Comparison of ENCODE assay signal across 8 cellular contexts in the genomic region with DNA sequence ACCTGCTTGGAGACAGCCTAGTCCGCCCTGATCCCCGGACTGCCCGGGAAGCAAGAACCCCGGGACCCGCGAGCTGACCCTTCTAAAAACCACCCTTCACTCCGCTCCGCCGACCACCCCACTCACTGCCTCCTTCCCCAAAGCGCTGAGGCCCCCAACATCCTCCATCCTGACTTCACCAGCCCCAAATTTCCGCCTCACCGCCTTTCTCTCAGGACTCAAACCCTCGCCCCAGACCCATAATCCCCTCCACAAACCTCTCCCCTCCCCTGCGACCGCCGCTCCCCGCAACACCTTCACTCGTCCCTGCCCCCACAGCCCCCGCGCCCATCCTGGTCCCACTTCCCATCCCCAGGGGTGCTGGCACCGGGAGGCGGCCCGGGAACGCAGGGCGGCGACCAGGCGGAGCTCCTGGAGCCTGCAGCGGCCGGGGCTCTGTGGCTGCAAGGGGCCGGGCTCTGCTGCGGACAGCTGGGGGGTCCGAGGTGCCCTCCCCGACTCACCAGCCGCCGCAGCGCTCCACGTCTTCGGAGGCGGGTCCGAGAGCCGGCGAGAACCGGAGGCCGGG. TPM values are rescaled to one million over a fixed set of nuclear protein-coding genes. Genes with fewer than 3 reads are reported as not detected.
DNase-seq lines count a peak whose midpoint lies in the region; ATAC-seq and TF ChIP-seq lines count a peak whose summit lies in the region.

No MANE protein-coding gene starts in this region.

- no peaks in the 10 kb centered on the region; the same call in 1 of the 2 replicates for H4K20me1 ChIP-seq in GM23338 (replicated peaks; ENCODE audit: insufficient read depth)

- no peaks in the 10 kb centered on the region; the same call in 2 of the 3 replicates for H3K9me3 Mint-ChIP-seq in GM23338
- H3K9me3 Mint-ChIP-seq in WTC11 = peaks cover 5% of the 10 kb centered on the region

- no peaks in the 10 kb centered on the region for H3K36me3 ChIP-seq in GM23338 (ENCODE audit: insufficient read depth)

- H3K27ac ChIP-seq in GM23338 (ENCODE audit: low read depth) = peak overlapping the region; percentile 89; the same call in 1 of the 2 replicates

- H3K27ac Mint-ChIP-seq in GM23338 (peak overlapping the region; percentile 95), WTC11 (peak overlapping the region; percentile 94)

- H3K9me2 ChIP-seq in GM23338 (ENCODE audit: insufficient read depth) = no peaks in the 10 kb centered on the region

- H3K27me3 ChIP-seq in GM23338 (ENCODE audit: insufficient read depth) = no peaks in the 10 kb centered on the region

- peaks cover 37% of the 10 kb centered on the region for H3K79me2 ChIP-seq in GM23338 (replicated peaks; ENCODE audit: insufficient read depth)

- peak overlapping the region; percentile 91 for H2AFZ ChIP-seq in GM23338

- in situ Hi-C loops in GM13976 (cut with MboI; ENCODE audit: low sequenced_read_pairs, unreplicated experiment) = no loop called here

- H3F3A ChIP-seq in GM23338 (replicated peaks; ENCODE audit: low read depth) = peaks cover 11% of the 10 kb centered on the region; the same call in 1 of the 2 replicates

- H3K4me3 ChIP-seq in GM23338 = peak overlapping the region; percentile 95

- peak; percentile 14 for DNase-seq in AG08396 (ENCODE audit: low spot score)
- no peak for DNase-seq in GM23338 (ENCODE audit: low spot score)
- DNase-seq in WTC11 (ENCODE audit: low spot score) = no peak
- peak; percentile 56 for DNase-seq in Right ventricle myocardium superior
- peak in 8 of 10 donors; percentile 13 to 88 (median 28) for DNase-seq in posterior cingulate gyrus
- DNase-seq in GM13976 (ENCODE audit: low spot score) = no peak
- no peak for DNase-seq in OCI-M1 (lab: John Stamatoyannopoulos, UW)
- no peak for DNase-seq in GM10248 (ENCODE audit: extremely low spot score)

- CTCF ChIA-PET in WTC11 (lab: Charles Lee) (interaction anchor here (1.2 kb wide), 1 partner anchor 11 kb away, joined by 4 read pairs; no protein-coding TSS in a partner anchor), GM10248 (lab: Yijun Ruan, JAX) (interaction anchor here (0.7 to 1.2 kb wide), 2 partner anchors 17 to 26 kb away, joined by 3 read pairs; no protein-coding TSS in a partner anchor)

- H3K4me3 Mint-ChIP-seq in GM23338 (peak overlapping the region; percentile 96), WTC11 (peak overlapping the region; percentile 96)

- no peaks in the 10 kb centered on the region; the same call in 2 of the 3 replicates for H3K36me3 Mint-ChIP-seq in GM23338 (ENCODE audit: low read depth)
- no peaks in the 10 kb centered on the region for H3K36me3 Mint-ChIP-seq in WTC11

- peaks cover 13% of the 10 kb centered on the region for H3K27me3 Mint-ChIP-seq in GM23338 (ENCODE audit: insufficient read depth, low read depth, poor library complexity)
- no peaks in the 10 kb centered on the region for H3K27me3 Mint-ChIP-seq in WTC11 (ENCODE audit: low read depth)

- H3K4me2 ChIP-seq in GM23338 = peak overlapping the region; percentile 80

- TF ChIP-seq CTCF in GM23338 (conservative IDR thresholded peaks at IDR 0.05; ENCODE audit: low read depth in 2 of 2) = no peak
- no peak for TF ChIP-seq CTCF in WTC11 (IDR thresholded peaks at IDR 0.05)
- TF ChIP-seq CTCF in GM13976 (IDR thresholded peaks at IDR 0.05; ENCODE audit: borderline replicate concordance, control extremely low read depth, extremely low read depth, insufficient read depth, missing control alignments) = no peak
- TF ChIP-seq CTCF in GM10248 (IDR thresholded peaks at IDR 0.05; ENCODE audit: control extremely low read depth, extremely low read depth, low read depth, missing control alignments) = no peak

- POLR2A ChIA-PET in WTC11 (lab: Charles Lee) (interaction anchor here (0.6 to 2.2 kb wide), 10 partner anchors 11 to 698 kb away, joined by 3 to 11 read pairs (median 4); a partner anchor contains a TSS), GM10248 (lab: Yijun Ruan, JAX) (interaction anchor here (0.6 kb wide), 1 partner anchor 38 kb away, joined by 3 read pairs; no protein-coding TSS in a partner anchor)

- ATAC-seq in GM23338 = peak; percentile 6
- ATAC-seq in WTC11 = no peak
- peak; percentile 49 for ATAC-seq in Right ventricle myocardium superior (ENCODE audit: poor library complexity)

- intact Hi-C loops in Right ventricle myocardium superior (cut with DNase I) (no loop called here), posterior cingulate gyrus (cut with DNase I) (no loop called here)

- H3K4me1 Mint-ChIP-seq in GM23338 = peaks cover 30% of the 10 kb centered on the region
- peaks cover 17% of the 10 kb centered on the region for H3K4me1 Mint-ChIP-seq in WTC11

- H3K4me1 ChIP-seq in GM23338 (ENCODE audit: insufficient read depth) = no peaks in the 10 kb centered on the region

TF ChIP-seq in WTC11, 78 proteins besides CTCF, POLR2A, EP300 and RAD21 (continues in another document):
- 0 out of 2 replicates have a peak, but pooled peaks have one; percentile 22 for TF ChIP-seq CREM (CRISPR knock-in tag; IDR thresholded peaks at IDR 0.05)
- TF ChIP-seq FOXK1 (CRISPR knock-in tag; IDR thresholded peaks at IDR 0.05) = 0 out of 2 replicates have a peak, but pooled peaks have one; percentile 16
- TF ChIP-seq, protein P1, sequence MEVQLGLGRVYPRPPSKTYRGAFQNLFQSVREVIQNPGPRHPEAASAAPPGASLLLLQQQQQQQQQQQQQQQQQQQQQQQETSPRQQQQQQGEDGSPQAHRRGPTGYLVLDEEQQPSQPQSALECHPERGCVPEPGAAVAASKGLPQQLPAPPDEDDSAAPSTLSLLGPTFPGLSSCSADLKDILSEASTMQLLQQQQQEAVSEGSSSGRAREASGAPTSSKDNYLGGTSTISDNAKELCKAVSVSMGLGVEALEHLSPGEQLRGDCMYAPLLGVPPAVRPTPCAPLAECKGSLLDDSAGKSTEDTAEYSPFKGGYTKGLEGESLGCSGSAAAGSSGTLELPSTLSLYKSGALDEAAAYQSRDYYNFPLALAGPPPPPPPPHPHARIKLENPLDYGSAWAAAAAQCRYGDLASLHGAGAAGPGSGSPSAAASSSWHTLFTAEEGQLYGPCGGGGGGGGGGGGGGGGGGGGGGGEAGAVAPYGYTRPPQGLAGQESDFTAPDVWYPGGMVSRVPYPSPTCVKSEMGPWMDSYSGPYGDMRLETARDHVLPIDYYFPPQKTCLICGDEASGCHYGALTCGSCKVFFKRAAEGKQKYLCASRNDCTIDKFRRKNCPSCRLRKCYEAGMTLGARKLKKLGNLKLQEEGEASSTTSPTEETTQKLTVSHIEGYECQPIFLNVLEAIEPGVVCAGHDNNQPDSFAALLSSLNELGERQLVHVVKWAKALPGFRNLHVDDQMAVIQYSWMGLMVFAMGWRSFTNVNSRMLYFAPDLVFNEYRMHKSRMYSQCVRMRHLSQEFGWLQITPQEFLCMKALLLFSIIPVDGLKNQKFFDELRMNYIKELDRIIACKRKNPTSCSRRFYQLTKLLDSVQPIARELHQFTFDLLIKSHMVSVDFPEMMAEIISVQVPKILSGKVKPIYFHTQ (CRISPR knock-in tag; IDR thresholded peaks at IDR 0.05) = no peak
- TF ChIP-seq, protein P2, sequence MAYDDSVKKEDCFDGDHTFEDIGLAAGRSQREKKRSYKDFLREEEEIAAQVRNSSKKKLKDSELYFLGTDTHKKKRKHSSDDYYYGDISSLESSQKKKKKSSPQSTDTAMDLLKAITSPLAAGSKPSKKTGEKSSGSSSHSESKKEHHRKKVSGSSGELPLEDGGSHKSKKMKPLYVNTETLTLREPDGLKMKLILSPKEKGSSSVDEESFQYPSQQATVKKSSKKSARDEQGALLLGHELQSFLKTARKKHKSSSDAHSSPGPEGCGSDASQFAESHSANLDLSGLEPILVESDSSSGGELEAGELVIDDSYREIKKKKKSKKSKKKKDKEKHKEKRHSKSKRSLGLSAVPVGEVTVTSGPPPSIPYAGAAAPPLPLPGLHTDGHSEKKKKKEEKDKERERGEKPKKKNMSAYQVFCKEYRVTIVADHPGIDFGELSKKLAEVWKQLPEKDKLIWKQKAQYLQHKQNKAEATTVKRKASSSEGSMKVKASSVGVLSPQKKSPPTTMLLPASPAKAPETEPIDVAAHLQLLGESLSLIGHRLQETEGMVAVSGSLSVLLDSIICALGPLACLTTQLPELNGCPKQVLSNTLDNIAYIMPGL (CRISPR knock-in tag; IDR thresholded peaks at IDR 0.05) = peak; percentile 91
- TF ChIP-seq, protein P3, sequence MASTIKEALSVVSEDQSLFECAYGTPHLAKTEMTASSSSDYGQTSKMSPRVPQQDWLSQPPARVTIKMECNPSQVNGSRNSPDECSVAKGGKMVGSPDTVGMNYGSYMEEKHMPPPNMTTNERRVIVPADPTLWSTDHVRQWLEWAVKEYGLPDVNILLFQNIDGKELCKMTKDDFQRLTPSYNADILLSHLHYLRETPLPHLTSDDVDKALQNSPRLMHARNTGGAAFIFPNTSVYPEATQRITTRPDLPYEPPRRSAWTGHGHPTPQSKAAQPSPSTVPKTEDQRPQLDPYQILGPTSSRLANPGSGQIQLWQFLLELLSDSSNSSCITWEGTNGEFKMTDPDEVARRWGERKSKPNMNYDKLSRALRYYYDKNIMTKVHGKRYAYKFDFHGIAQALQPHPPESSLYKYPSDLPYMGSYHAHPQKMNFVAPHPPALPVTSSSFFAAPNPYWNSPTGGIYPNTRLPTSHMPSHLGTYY (CRISPR knock-in tag; IDR thresholded peaks at IDR 0.05) = no peak
- TF ChIP-seq, protein P4, sequence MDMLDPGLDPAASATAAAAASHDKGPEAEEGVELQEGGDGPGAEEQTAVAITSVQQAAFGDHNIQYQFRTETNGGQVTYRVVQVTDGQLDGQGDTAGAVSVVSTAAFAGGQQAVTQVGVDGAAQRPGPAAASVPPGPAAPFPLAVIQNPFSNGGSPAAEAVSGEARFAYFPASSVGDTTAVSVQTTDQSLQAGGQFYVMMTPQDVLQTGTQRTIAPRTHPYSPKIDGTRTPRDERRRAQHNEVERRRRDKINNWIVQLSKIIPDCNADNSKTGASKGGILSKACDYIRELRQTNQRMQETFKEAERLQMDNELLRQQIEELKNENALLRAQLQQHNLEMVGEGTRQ (CRISPR knock-in tag; IDR thresholded peaks at IDR 0.05) = no peak

RNA-seq across cellular contexts. Expression of a gene that starts 0.3 kb away (rescaled TPM):
- total RNA-seq in GM23338 (2014; rRNA removed; shearing (Covaris generic)) = 34.6 and 48.1 TPM in 2 replicates
- 20.6 and 29.2 TPM in 2 replicates for polyA plus RNA-seq in GM23338 (2016; fragmentation: Nextera tagmentation; extraction: Ambion mirVana)
- total RNA-seq in WTC11 (2021) (35.1 to 38.1 TPM (median 36.6 TPM) in 3 replicates), Right ventricle myocardium superior (9.9 TPM)

Comparison
In these comparisons a context has a peak if more than half of its experiments do, and no peak if none do; other contexts are left out.
1. DNase-seq: peak in AG08396 (single experiment), Right ventricle myocardium superior (single experiment) and posterior cingulate gyrus (8 of 10); none in GM23338 (single experiment), WTC11 (single experiment), GM13976 (single experiment), OCI-M1 (single experiment) and GM10248 (single experiment).